8 cellular contexts compared by ENCODE assay signal in the genomic region with DNA sequence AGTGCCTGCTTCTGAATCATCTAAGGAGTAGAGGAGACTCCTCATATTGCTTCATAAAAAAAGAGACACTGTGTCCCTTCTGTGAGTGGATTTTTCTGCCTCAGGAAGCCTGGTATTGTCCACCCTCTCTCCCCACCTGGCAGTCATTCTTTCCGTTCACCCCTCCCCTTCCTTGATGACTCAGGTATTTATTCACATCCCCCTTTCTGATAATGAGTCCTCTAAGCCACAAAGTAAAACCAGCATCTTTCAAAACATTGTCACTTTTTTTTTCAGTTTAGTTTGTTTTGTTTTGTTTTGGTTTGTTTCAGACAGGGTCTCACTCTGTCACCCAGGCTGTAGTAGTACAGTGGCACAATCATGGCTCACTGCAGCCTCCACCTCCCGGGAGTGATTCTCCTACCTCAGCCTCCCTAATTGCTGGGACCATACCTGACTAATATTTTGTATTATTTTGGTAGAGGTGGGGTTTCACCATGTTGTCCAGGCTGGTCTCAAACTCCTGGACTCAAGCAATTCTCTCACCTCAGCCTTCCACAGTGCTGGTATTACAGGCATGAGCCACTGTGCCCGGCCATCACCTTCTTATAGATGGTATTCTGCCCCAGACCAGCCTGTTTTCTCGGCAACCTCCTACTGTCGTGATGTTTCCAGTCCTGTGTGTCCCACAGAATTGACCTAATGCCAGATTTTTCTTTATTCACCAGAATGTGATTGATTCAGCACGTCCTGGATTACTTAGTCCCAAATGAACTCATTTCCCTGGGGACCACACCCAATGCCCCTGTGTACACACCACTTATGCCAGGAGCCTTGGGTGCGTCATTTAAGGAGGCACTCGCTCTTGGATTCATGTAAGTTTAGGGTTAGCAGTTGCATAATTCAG.
DNase-seq lines count a peak whose midpoint lies in the region; ATAC-seq and TF ChIP-seq lines count a peak whose summit lies in the region.

No MANE protein-coding gene starts in this region.

- intact Hi-C loops in CD4-positive, alpha-beta T cell (cut with DNase I, micrococcal nuclease): no loop called here

- H3K4me3 Mint-ChIP-seq in CD4-positive, alpha-beta T cell: no peak overlapping the region

- H3K4me1 Mint-ChIP-seq in CD4-positive, alpha-beta T cell (ENCODE audit: low read depth): no peaks in the 10 kb centered on the region

- TF ChIP-seq CTCF in CD4-positive, alpha-beta T cell (IDR thresholded peaks at IDR 0.05): no peak

- no peak overlapping the region for H2BK120ac ChIP-seq in mesendoderm (ENCODE audit: low read depth, low read length)

- H3K4me3 ChIP-seq in mesendoderm (ENCODE audit: low read length): no peak overlapping the region

- no peak overlapping the region for H2BK15ac ChIP-seq in mesendoderm (replicated peaks; ENCODE audit: low read depth)

- WGBS in mesendoderm (ENCODE audit: extremely low coverage, insufficient coverage, low lambda C conversion rate): no CpG with 5 or more reads among the region's 8 CpGs

- DNase-seq in HPDE6-E6E7 (ENCODE audit: extremely low spot score) (peak; percentile 35), activated T-cell treated with anti-CD3 and anti-CD28 coated beads for 48 hours (ENCODE audit: low read depth) (peak; percentile 17), mesendoderm (peak; percentile 69), retina (no peak), NCI-H2196 treated with DMSO at 0.1 percent for 48 hours (lab: John Stamatoyannopoulos, UW; ENCODE audit: unreplicated experiment) (no peak)
- DNase-seq in CD4-positive, alpha-beta T cell: no peak

- peak overlapping the region; percentile 1 for H3K4ac ChIP-seq in mesendoderm (ENCODE audit: low read depth, low read length)

- H3K36me3 Mint-ChIP-seq in CD4-positive, alpha-beta T cell (ENCODE audit: low read depth): no peaks in the 10 kb centered on the region

- no peaks in the 10 kb centered on the region for H3K27me3 ChIP-seq in mesendoderm (ENCODE audit: insufficient read depth, low read length, poor library complexity)
- H3K27me3 ChIP-seq in CD4-positive, alpha-beta T cell (ENCODE audit: control insufficient read depth, insufficient read depth, low read length): no peaks in the 10 kb centered on the region

- no peak overlapping the region for H3K4me2 ChIP-seq in mesendoderm (ENCODE audit: low read length)

- no peaks in the 10 kb centered on the region for H3K79me2 ChIP-seq in mesendoderm (ENCODE audit: control insufficient read depth, insufficient read depth, low read length)

- no peak overlapping the region for H4K5ac ChIP-seq in mesendoderm (ENCODE audit: low read length)

- H2AK5ac ChIP-seq in mesendoderm (ENCODE audit: low read length): no peak overlapping the region

- CTCF ChIA-PET in CD4-positive, alpha-beta T cell (lab: Charles Lee): no interaction called here

- peak overlapping the region; percentile 20 for H3K18ac ChIP-seq in mesendoderm (ENCODE audit: low read length)

- H3K27ac Mint-ChIP-seq in CD4-positive, alpha-beta T cell: no peak overlapping the region

- peak; percentile 92 for ATAC-seq in GM18498 (IDR thresholded peaks at IDR 0.05; ENCODE audit: unreplicated experiment)
- ATAC-seq in GM21528 (IDR thresholded peaks at IDR 0.05; ENCODE audit: low FRiP score, unreplicated experiment): peak; percentile 79
- ATAC-seq in CD4-positive, alpha-beta T cell (ENCODE audit: poor library complexity): no peak

- H4K8ac ChIP-seq in mesendoderm (ENCODE audit: low read depth, low read length): no peak overlapping the region

- H3K56ac ChIP-seq in mesendoderm (ENCODE audit: low read length): no peak overlapping the region

- POLR2A ChIA-PET in CD4-positive, alpha-beta T cell (lab: Charles Lee): no interaction called here

- no peaks in the 10 kb centered on the region for H3K9me3 Mint-ChIP-seq in CD4-positive, alpha-beta T cell

- no peak overlapping the region for H3K9ac ChIP-seq in mesendoderm (ENCODE audit: low read length)

- H3K27me3 Mint-ChIP-seq in CD4-positive, alpha-beta T cell: no peaks in the 10 kb centered on the region

- H3K9me3 ChIP-seq in CD4-positive, alpha-beta T cell (ENCODE audit: control insufficient read depth, low read length): no peaks in the 10 kb centered on the region

- H3K27ac ChIP-seq in mesendoderm (ENCODE audit: low read depth, low read length): no peak overlapping the region
- no peak overlapping the region for H3K27ac ChIP-seq in CD4-positive, alpha-beta T cell (ENCODE audit: low read depth, low read length)

- H2BK5ac ChIP-seq in mesendoderm (ENCODE audit: low read length): no peak overlapping the region

- no peaks in the 10 kb centered on the region for H3K79me1 ChIP-seq in mesendoderm (ENCODE audit: low read length)

- no peak overlapping the region for H3K23ac ChIP-seq in mesendoderm (ENCODE audit: low read length)

- H3K4me1 ChIP-seq in mesendoderm (ENCODE audit: control insufficient read depth, low read depth, low read length): peaks cover 6% of the 10 kb centered on the region

- H3K36me3 ChIP-seq in mesendoderm (ENCODE audit: control insufficient read depth, insufficient read depth, low read length): no peaks in the 10 kb centered on the region

Comparison
In these comparisons a context has a peak if more than half of its experiments do, and no peak if none do; other contexts are left out.
1. DNase-seq: peak in HPDE6-E6E7 (single experiment), activated T-cell treated with anti-CD3 and anti-CD28 coated beads for 48 hours (single experiment) and mesendoderm (single experiment); none in CD4-positive, alpha-beta T cell (0 of 10), retina (single experiment) and NCI-H2196 treated with DMSO at 0.1 percent for 48 hours (single experiment).